In genomic region chr7:129376076-129376777, GRCh38 we compare ENCODE assay signal across 8 cellular contexts. TPM values are rescaled to one million over a fixed set of nuclear protein-coding genes. Genes with fewer than 3 reads are reported as not detected.
DNase-seq lines count a peak whose midpoint lies in the region; ATAC-seq and TF ChIP-seq lines count a peak whose summit lies in the region.

No MANE protein-coding gene starts in this region.

- H3K4me1 Mint-ChIP-seq in activated CD4-positive, alpha-beta memory T cell treated with anti-CD3 and anti-CD28 coated beads for 36 hours (ENCODE audit: low read depth) = peaks cover 25% of the 10 kb centered on the region

- no peaks in the 10 kb centered on the region for H3K27me3 ChIP-seq in BJ (ENCODE audit: control insufficient read depth, insufficient read depth, low read length)

- intact Hi-C loops in activated CD4-positive, alpha-beta memory T cell treated with anti-CD3 and anti-CD28 coated beads for 36 hours (cut with micrococcal nuclease) = loop anchor here (1.0 to 2.0 kb wide), 4 partner anchors 8 to 59 kb away; partner anchors contain the start of gene STRIP2

- no peaks in the 10 kb centered on the region for H3K9me3 Mint-ChIP-seq in activated CD4-positive, alpha-beta memory T cell treated with anti-CD3 and anti-CD28 coated beads for 36 hours

- TF ChIP-seq CTCF in BJ (IDR thresholded peaks at IDR 0.05; ENCODE audit: insufficient read depth, low read depth, low read length) (peak; percentile 59), GM20000 (IDR thresholded peaks at IDR 0.05; ENCODE audit: extremely low read depth, missing control alignments) (peak; percentile 46)

- no peak overlapping the region for H3K4me3 ChIP-seq in BJ (ENCODE audit: low read depth, low read length)

- POLR2A ChIA-PET in BJ (lab: Charles Lee) = no interaction called here
- POLR2A ChIA-PET in activated CD4-positive, alpha-beta memory T cell treated with anti-CD3 and anti-CD28 coated beads for 36 hours (lab: Charles Lee) = interaction anchor here (1.6 kb wide), 1 partner anchor 8 kb away, joined by 3 read pairs; no protein-coding TSS in a partner anchor

- no peaks in the 10 kb centered on the region for H3K27me3 Mint-ChIP-seq in activated CD4-positive, alpha-beta memory T cell treated with anti-CD3 and anti-CD28 coated beads for 36 hours

- no peak for ATAC-seq in GM19023 (IDR thresholded peaks at IDR 0.05; ENCODE audit: unreplicated experiment)

- CTCF ChIA-PET in BJ (lab: Yijun Ruan, JAX) = interaction anchor here (0.6 to 4.7 kb wide), 13 partner anchors 9 to 313 kb away, joined by 3 to 40 read pairs (median 3); no protein-coding TSS in a partner anchor
- CTCF ChIA-PET in activated CD4-positive, alpha-beta memory T cell treated with anti-CD3 and anti-CD28 coated beads for 36 hours (lab: Charles Lee) = interaction anchor here (0.5 to 6.9 kb wide), 39 partner anchors 9 to 430 kb away, joined by 3 to 145 read pairs (median 4); partner anchors contain the start of gene STRIP2

- H3K36me3 Mint-ChIP-seq in activated CD4-positive, alpha-beta memory T cell treated with anti-CD3 and anti-CD28 coated beads for 36 hours = no peaks in the 10 kb centered on the region

- no peaks in the 10 kb centered on the region for H3K36me3 ChIP-seq in BJ (ENCODE audit: control insufficient read depth, insufficient read depth, low read length)

- H3K27ac Mint-ChIP-seq in activated CD4-positive, alpha-beta memory T cell treated with anti-CD3 and anti-CD28 coated beads for 36 hours = no peak overlapping the region

- DNase-seq in BJ (ENCODE audit: low read depth) (no peak), GM20000 (ENCODE audit: low spot score) (peak; percentile 40), NCI-H2171 (lab: John Stamatoyannopoulos, UW) (peak; percentile 3), fibroblast of gingiva (ENCODE audit: low read depth) (peak; percentile 8), pons (ENCODE audit: low spot score) (peak; percentile 24), OCI-M2 (lab: John Stamatoyannopoulos, UW; ENCODE audit: unreplicated experiment) (no peak)
- peak; percentile 68 for DNase-seq in activated CD4-positive, alpha-beta memory T cell treated with anti-CD3 and anti-CD28 coated beads for 36 hours

- no peak overlapping the region for H3K4me3 Mint-ChIP-seq in activated CD4-positive, alpha-beta memory T cell treated with anti-CD3 and anti-CD28 coated beads for 36 hours

RNA-seq across cellular contexts. Expression of gene STRIP2, which starts 58.0 kb away (rescaled TPM):
- 1.5 and 2.0 TPM in 2 replicates for polyA plus RNA-seq in BJ (2011; rRNA removed)
- polyA minus RNA-seq in BJ (2011; rRNA and poly(A)+ RNA removed) = 1.3 and 1.6 TPM in 2 replicates
- 10 to 100 TPM; 56.1 to 62.0 TPM for total RNA-seq in activated CD4-positive, alpha-beta memory T cell treated with anti-CD3 and anti-CD28 coated beads for 36 hours

Comparison
In these comparisons a context has a peak if more than half of its experiments do, and no peak if none do; other contexts are left out.
1. DNase-seq: peak in GM20000 (single experiment), NCI-H2171 (single experiment), activated CD4-positive, alpha-beta memory T cell treated with anti-CD3 and anti-CD28 coated beads for 36 hours (single experiment), fibroblast of gingiva (single experiment) and pons (single experiment); none in BJ (single experiment) and OCI-M2 (single experiment).